Comparison of ENCODE assay signal across 18 cellular contexts in genomic region chr21:34406676-34407075, GRCh38. TPM values are rescaled to one million over a fixed set of nuclear protein-coding genes. Genes with fewer than 3 reads are reported as not detected.
"Had no signal": no experiment of that assay in that cellular context is flagged by ENCODE, and none has a peak within 500 bp of the region (broad histone marks: within the 10 kb centered on the region; RNA-seq: fewer than 3 reads in every experiment).

No MANE protein-coding gene starts in this region.

RNA-seq across cellular contexts. Expression of gene SMIM34, which starts 17.1 kb away (rescaled TPM):
- total RNA-seq: activated naive CD4-positive, alpha-beta T cell treated with anti-CD3 and anti-CD28 coated beads for 36 hours; activated naive CD4-positive, alpha-beta T cell treated with anti-CD3 and anti-CD28 coated beads, Interleukin-2, amount 50 U/mL, for 72 hours; activated naive CD8-positive, alpha-beta T cell treated with anti-CD3 and anti-CD28 coated beads for 36 hours; activated naive CD8-positive, alpha-beta T cell treated with anti-CD3 and anti-CD28 coated beads, Interleukin-2, amount 10 ng/mL, durations not matched to agents 7 days and 5 days; activated T-cell treated with anti-CD3 and anti-CD28 coated beads, Interleukin-2, amount 50 U/mL, for 4 hours; activated T-cell treated with anti-CD3 and anti-CD28 coated beads, Interleukin-2, amount 50 U/mL, for 72 hours; activated T-helper 1 cell treated with anti-CD3 and anti-CD28 coated beads, Interleukin-12 subunit alpha, Interleukin-12 subunit beta, Interleukin-2, Interleukin-4 antibody, amounts not matched to agents 30 ng/mL and 10 ng/mL and 1 ng/mL, durations not matched to agents 14 hours and 24 hours and 36 hours; activated T-helper 17 cell treated with anti-CD3 and anti-CD28 coated beads, Interleukin-2, amount 50 U/mL, for 72 hours; activated T-helper 2 cell treated with anti-CD3 and anti-CD28 coated beads, Interferon-gamma antibody, Interleukin-2, Interleukin-4, amounts not matched to agents 10 μg/mL and 5 μg/mL and 100 μg/mL, durations not matched to agents 14 hours and 24 hours and 36 hours; aorta; ascending aorta; astrocyte; body of pancreas; breast epithelium; cardiac muscle cell; cerebellum had no signal
- polyA plus RNA-seq: adrenal gland, aorta, cardiac muscle cell had no signal

RNA-seq across cellular contexts. Expression of gene SMIM11, which starts 31.4 kb away (rescaled TPM):
- total RNA-seq: ascending aorta had no signal

RNA-seq across cellular contexts. Expression of gene KCNE2, which starts 42.9 kb away (rescaled TPM):
- total RNA-seq: activated naive CD4-positive, alpha-beta T cell treated with anti-CD3 and anti-CD28 coated beads for 36 hours; activated naive CD8-positive, alpha-beta T cell treated with anti-CD3 and anti-CD28 coated beads for 36 hours; activated naive CD8-positive, alpha-beta T cell treated with anti-CD3 and anti-CD28 coated beads, Interleukin-2, amount 10 ng/mL, durations not matched to agents 7 days and 5 days; activated T-cell treated with anti-CD3 and anti-CD28 coated beads, Interleukin-2, amount 50 U/mL, for 4 hours; activated T-helper 1 cell treated with anti-CD3 and anti-CD28 coated beads, Interleukin-12 subunit alpha, Interleukin-12 subunit beta, Interleukin-2, Interleukin-4 antibody, amounts not matched to agents 30 ng/mL and 10 ng/mL and 1 ng/mL, durations not matched to agents 14 hours and 24 hours and 36 hours; activated T-helper 17 cell treated with anti-CD3 and anti-CD28 coated beads, Interleukin-2, amount 50 U/mL, for 72 hours; activated T-helper 2 cell treated with anti-CD3 and anti-CD28 coated beads, Interferon-gamma antibody, Interleukin-2, Interleukin-4, amounts not matched to agents 10 μg/mL and 5 μg/mL and 100 μg/mL, durations not matched to agents 14 hours and 24 hours and 36 hours; ascending aorta; body of pancreas; bronchial epithelial cell had no signal
